12 cellular contexts compared by ENCODE assay signal in genomic region chr3:11570789-11571495, GRCh38.
DNase-seq lines count a peak whose midpoint lies in the region; ATAC-seq and TF ChIP-seq lines count a peak whose summit lies in the region.
"Had no signal": no experiment of that assay in that cellular context is flagged by ENCODE, and none has a peak within 500 bp of the region (broad histone marks: within the 10 kb centered on the region; RNA-seq: fewer than 3 reads in every experiment).

No MANE protein-coding gene starts in this region.

- POLR2A ChIA-PET in activated CD8-positive, alpha-beta T cell treated with anti-CD3 and anti-CD28 coated beads, Interleukin-2, amount 10 ng/mL, durations not matched to agents 7 days and 5 days (lab: Charles Lee), result no interaction called here

- no peaks in the 10 kb centered on the region for H3K27me3 Mint-ChIP-seq in activated CD8-positive, alpha-beta T cell treated with anti-CD3 and anti-CD28 coated beads, Interleukin-2, amount 10 ng/mL, durations not matched to agents 7 days and 5 days (ENCODE audit: low read depth)

- TF ChIP-seq CTCF in spleen (IDR thresholded peaks at IDR 0.05 in 8 of 11, conservative IDR thresholded peaks at IDR 0.05 in 3 of 11), result peak in 1 of 11 experiments; percentile 4

- peaks cover 5% of the 10 kb centered on the region for H3K36me3 Mint-ChIP-seq in activated CD8-positive, alpha-beta T cell treated with anti-CD3 and anti-CD28 coated beads, Interleukin-2, amount 10 ng/mL, durations not matched to agents 7 days and 5 days (ENCODE audit: low read depth)

- H3K9me3 ChIP-seq in right cardiac atrium (ENCODE audit: control insufficient read depth, low read length) (no peaks in the 10 kb centered on the region), spleen (no peaks in the 10 kb centered on the region)
- H3K9me3 ChIP-seq: body of pancreas had no signal

- 70% methylated on average over 20 of the region's 20 CpGs for WGBS in right cardiac atrium
- 60 to 76% (median 68%) methylated on average over 20 of the region's 20 CpGs for WGBS in spleen, 5 donors

- peaks cover 3% of the 10 kb centered on the region for H3K4me1 Mint-ChIP-seq in activated CD8-positive, alpha-beta T cell treated with anti-CD3 and anti-CD28 coated beads, Interleukin-2, amount 10 ng/mL, durations not matched to agents 7 days and 5 days (ENCODE audit: low read depth)

- H3K9me3 Mint-ChIP-seq in activated CD8-positive, alpha-beta T cell treated with anti-CD3 and anti-CD28 coated beads, Interleukin-2, amount 10 ng/mL, durations not matched to agents 7 days and 5 days (ENCODE audit: insufficient read depth), result no peaks in the 10 kb centered on the region

- no peak overlapping the region for H3K4me3 Mint-ChIP-seq in activated CD8-positive, alpha-beta T cell treated with anti-CD3 and anti-CD28 coated beads, Interleukin-2, amount 10 ng/mL, durations not matched to agents 7 days and 5 days

- H3K27me3 ChIP-seq in right cardiac atrium (ENCODE audit: control insufficient read depth, insufficient read depth) (no peaks in the 10 kb centered on the region), spleen (replicated peaks in 1 of 7) (no peaks in the 10 kb centered on the region)
- H3K27me3 ChIP-seq: body of pancreas had no signal

- no peak for ATAC-seq in activated CD8-positive, alpha-beta T cell treated with anti-CD3 and anti-CD28 coated beads, Interleukin-2, amount 10 ng/mL, durations not matched to agents 7 days and 5 days
- ATAC-seq in right cardiac atrium (peak in 1 of 2 donors; percentile 56), HG02870 (IDR thresholded peaks at IDR 0.05; ENCODE audit: unreplicated experiment) (no peak), GM18517 (IDR thresholded peaks at IDR 0.05; ENCODE audit: unreplicated experiment) (no peak)
- ATAC-seq: body of pancreas had no signal

- CTCF ChIA-PET in activated CD8-positive, alpha-beta T cell treated with anti-CD3 and anti-CD28 coated beads, Interleukin-2, amount 10 ng/mL, durations not matched to agents 7 days and 5 days (lab: Charles Lee), result interaction anchor here (1.6 kb wide), 1 partner anchor 80 kb away, joined by 4 read pairs; no protein-coding TSS in a partner anchor

- H3K36me3 ChIP-seq in spleen, result peaks cover 0 to 75% (median 13%) of the 10 kb centered on the region in 6 donors

- peak overlapping the region; percentile 8 for H3K27ac Mint-ChIP-seq in activated CD8-positive, alpha-beta T cell treated with anti-CD3 and anti-CD28 coated beads, Interleukin-2, amount 10 ng/mL, durations not matched to agents 7 days and 5 days

- H3K27ac ChIP-seq in right cardiac atrium (ENCODE audit: low read length) (peak overlapping the region; percentile 50), spleen (peak overlapping the region in 6 of 8 donors; percentile 12 to 70 (median 40))

- H3K4me3 ChIP-seq in right cardiac atrium (ENCODE audit: low read length) (no peak overlapping the region), spleen (no peak overlapping the region)
- H3K4me3 ChIP-seq: body of pancreas had no signal

- H3K4me1 ChIP-seq in right cardiac atrium (ENCODE audit: control insufficient read depth, insufficient read depth, low read length) (peaks cover 29% of the 10 kb centered on the region), spleen (peaks cover 0 to 47% (median 28%) of the 10 kb centered on the region in 6 donors)
- H3K4me1 ChIP-seq: body of pancreas had no signal

- intact Hi-C loops in right cardiac atrium (cut with DNase I) (loop anchor here in 1 of 4 donors (10.0 kb wide), 1 partner anchor 74 kb away; the partner anchor contains the start of gene VGLL4), spleen (cut with DNase I; ENCODE audit: low total_unique reads) (no loop called here)

- no peak for TF ChIP-seq POLR2A in spleen (IDR thresholded peaks at IDR 0.05)

- DNase-seq in H4 (ENCODE audit: low spot score), result peak; percentile 66
- DNase-seq in activated CD8-positive, alpha-beta T cell treated with anti-CD3 and anti-CD28 coated beads, Interleukin-2, amount 10 ng/mL, durations not matched to agents 7 days and 5 days, result no peak
- DNase-seq in right cardiac atrium, result peak in 2 of 3 donors; percentile 46 to 61
- DNase-seq in spleen, result no peak
- DNase-seq in stimulated activated CD4-positive, alpha-beta T cell treated with anti-CD3 and anti-CD28 coated beads, Interleukin-12 subunit alpha, Interleukin-12 subunit beta, amount 100 ng/mL, for 4 hours, result no peak
- no peak for DNase-seq in nucleus accumbens (lab: John Stamatoyannopoulos, UW)
- DNase-seq: activated CD4-positive, CD25-positive, alpha-beta regulatory T cell treated with anti-CD3 and anti-CD28 coated beads, Interleukin-2, amount 50 U/mL, for 72 hours; body of pancreas; Kasumi-1; small intestine had no signal

Comparison
In these comparisons a context has a peak if more than half of its experiments do, and no peak if none do; other contexts are left out.
1. DNase-seq: peak in H4 (single experiment) and right cardiac atrium (2 of 3); none in activated CD8-positive, alpha-beta T cell treated with anti-CD3 and anti-CD28 coated beads, Interleukin-2, amount 10 ng/mL, durations not matched to agents 7 days and 5 days (single experiment), spleen (single experiment), stimulated activated CD4-positive, alpha-beta T cell treated with anti-CD3 and anti-CD28 coated beads, Interleukin-12 subunit alpha, Interleukin-12 subunit beta, amount 100 ng/mL, for 4 hours (single experiment) and nucleus accumbens (0 of 56).